In the genomic region with DNA sequence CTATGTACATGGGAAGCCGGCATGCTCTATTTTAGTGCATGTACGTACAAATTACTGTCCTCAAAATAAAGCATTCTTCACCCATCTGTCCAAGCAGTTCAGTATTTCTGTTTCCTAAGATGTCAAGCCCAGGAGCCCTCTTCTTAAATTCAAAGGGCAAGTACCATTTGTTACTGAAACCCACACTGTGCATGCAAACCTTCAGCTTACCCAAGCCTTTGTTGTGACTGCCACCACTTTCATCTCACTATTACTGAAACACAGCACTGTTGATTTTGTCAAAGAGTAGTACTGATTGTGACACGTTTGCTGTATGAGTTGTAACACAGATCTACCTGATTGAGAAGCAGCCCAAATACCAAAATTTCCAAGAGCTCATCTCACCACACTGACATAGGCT, we compare ENCODE assay signal across 1 cellular context.
TF ChIP-seq lines count a peak whose summit lies in the region.

No MANE protein-coding gene starts in this region.

TF ChIP-seq in GM23338, 12 proteins besides CTCF, POLR2A, EP300 and RAD21 (continued from another document):
- TF ChIP-seq ZNF462 (CRISPR knock-in tag; IDR thresholded peaks at IDR 0.05) (no peak), CREB1 (CRISPR knock-in tag; IDR thresholded peaks at IDR 0.05; ENCODE audit: low read depth) (no peak), POLR2AphosphoS5 (IDR thresholded peaks at IDR 0.05; ENCODE audit: low read depth) (no peak), EZH2phosphoT487 (IDR thresholded peaks at IDR 0.05; ENCODE audit: unreplicated experiment) (no peak), NANOG (IDR thresholded peaks at IDR 0.05; ENCODE audit: borderline replicate concordance) (no peak), ETS1 (IDR thresholded peaks at IDR 0.05) (no peak), EZH2 (IDR thresholded peaks at IDR 0.05; ENCODE audit: low read depth, unreplicated experiment) (no peak)
- TF ChIP-seq, protein P1, sequence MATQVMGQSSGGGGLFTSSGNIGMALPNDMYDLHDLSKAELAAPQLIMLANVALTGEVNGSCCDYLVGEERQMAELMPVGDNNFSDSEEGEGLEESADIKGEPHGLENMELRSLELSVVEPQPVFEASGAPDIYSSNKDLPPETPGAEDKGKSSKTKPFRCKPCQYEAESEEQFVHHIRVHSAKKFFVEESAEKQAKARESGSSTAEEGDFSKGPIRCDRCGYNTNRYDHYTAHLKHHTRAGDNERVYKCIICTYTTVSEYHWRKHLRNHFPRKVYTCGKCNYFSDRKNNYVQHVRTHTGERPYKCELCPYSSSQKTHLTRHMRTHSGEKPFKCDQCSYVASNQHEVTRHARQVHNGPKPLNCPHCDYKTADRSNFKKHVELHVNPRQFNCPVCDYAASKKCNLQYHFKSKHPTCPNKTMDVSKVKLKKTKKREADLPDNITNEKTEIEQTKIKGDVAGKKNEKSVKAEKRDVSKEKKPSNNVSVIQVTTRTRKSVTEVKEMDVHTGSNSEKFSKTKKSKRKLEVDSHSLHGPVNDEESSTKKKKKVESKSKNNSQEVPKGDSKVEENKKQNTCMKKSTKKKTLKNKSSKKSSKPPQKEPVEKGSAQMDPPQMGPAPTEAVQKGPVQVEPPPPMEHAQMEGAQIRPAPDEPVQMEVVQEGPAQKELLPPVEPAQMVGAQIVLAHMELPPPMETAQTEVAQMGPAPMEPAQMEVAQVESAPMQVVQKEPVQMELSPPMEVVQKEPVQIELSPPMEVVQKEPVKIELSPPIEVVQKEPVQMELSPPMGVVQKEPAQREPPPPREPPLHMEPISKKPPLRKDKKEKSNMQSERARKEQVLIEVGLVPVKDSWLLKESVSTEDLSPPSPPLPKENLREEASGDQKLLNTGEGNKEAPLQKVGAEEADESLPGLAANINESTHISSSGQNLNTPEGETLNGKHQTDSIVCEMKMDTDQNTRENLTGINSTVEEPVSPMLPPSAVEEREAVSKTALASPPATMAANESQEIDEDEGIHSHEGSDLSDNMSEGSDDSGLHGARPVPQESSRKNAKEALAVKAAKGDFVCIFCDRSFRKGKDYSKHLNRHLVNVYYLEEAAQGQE (IDR thresholded peaks at IDR 0.05; ENCODE audit: unreplicated experiment) = no peak
